ENCODE assay signal across 11 cellular contexts in the genomic region with DNA sequence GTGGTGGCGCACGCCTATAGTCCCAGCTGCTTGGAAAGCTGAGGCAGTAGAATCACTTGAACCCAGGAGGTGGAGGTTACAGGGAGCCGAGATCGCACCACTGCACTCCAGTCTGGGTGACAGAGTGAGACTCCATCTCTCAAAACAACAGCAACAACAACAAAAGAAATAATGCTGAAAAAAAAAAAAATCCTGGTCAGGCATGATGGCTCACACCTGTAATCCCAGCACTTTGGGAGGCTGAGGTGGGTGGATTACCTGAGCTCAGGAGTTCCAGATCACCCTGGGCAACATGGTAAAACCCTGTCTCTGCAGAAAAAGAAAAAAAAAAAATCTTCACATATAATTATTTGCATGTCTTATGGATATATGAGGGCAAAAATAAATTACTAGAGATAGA.
"Had no signal": no experiment of that assay in that cellular context is flagged by ENCODE, and none has a peak within 500 bp of the region (broad histone marks: within the 10 kb centered on the region; RNA-seq: fewer than 3 reads in every experiment).

No MANE protein-coding gene starts in this region.

- H2AFZ ChIP-seq: GM23248, GM23338 had no signal

- H3K9me3 ChIP-seq: HAP-1 had no signal

- ATAC-seq: GM23338, HCT116 had no signal

- H3K4me1 ChIP-seq: HAP-1 had no signal

- H3K4me2 ChIP-seq: GM23338 had no signal

- DNase-seq: GM23248, GOT3, H7, H9, HCEC 1CT, HFFc6 had no signal

- H3K4me3 ChIP-seq: GM23248, GM23338, HAP-1 had no signal

- FAIRE-seq: H1, H54 had no signal

- H3K9ac ChIP-seq: GM23248 had no signal

- H3K27ac ChIP-seq: GM23248 had no signal
